In genomic region chr16:10385725-10386516, GRCh38 we compare ENCODE assay signal across 8 cellular contexts.
A peak's percentile ranks its signal among the peaks of the same experiment; 100 is the strongest.
DNase-seq lines count a peak whose midpoint lies in the region; ATAC-seq, FAIRE-seq and TF ChIP-seq lines count a peak whose summit lies in the region.

Gene ATF7IP2, plus strand, starts transcription at chr16:10386061. Its CDS starts 44,560 bp downstream, at chr16:10430621.

- H3K27me3 Mint-ChIP-seq in memory B cell = no peaks in the 10 kb centered on the region

- peak within 1 kb of the TSS; percentile 97 for H3K27ac Mint-ChIP-seq in memory B cell

- H3K36me3 ChIP-seq in HEK293 (ENCODE audit: control insufficient read depth in 2 of 2, insufficient read depth in 1 of 2, low read length in 2 of 2) = peaks cover 8 to 15% of the 10 kb centered on the region in 2 experiments; a peak in 2 of 3 replicates

- peak; percentile 98 for ATAC-seq in memory B cell (ENCODE audit: low read depth)

- no peaks in the 10 kb centered on the region for H3K4me1 ChIP-seq in HEK293 (ENCODE audit: control insufficient read depth, insufficient read depth, low read length)

- POLR2A ChIA-PET in HEK293 (lab: Yijun Ruan, JAX) = interaction anchor here (0.6 to 1.3 kb wide), 5 partner anchors 17 to 1299 kb away, joined by 3 to 6 read pairs (median 6); no protein-coding TSS in a partner anchor

- peaks cover 32% of the 10 kb centered on the region for H3K4me1 Mint-ChIP-seq in memory B cell

- H3K36me3 Mint-ChIP-seq in memory B cell = peaks cover 12% of the 10 kb centered on the region

- H3K4me3 ChIP-seq in HEK293 (ENCODE audit: low read depth, low read length) = peak within 1 kb of the TSS; percentile 75

- DNase-seq in GF-D8 (lab: John Stamatoyannopoulos, UW) (peak; percentile 61), MV-4-11 (lab: John Stamatoyannopoulos, UW) (peak; percentile 94), memory B cell (ENCODE audit: low spot score in 2 of 2) (peak; percentile 86 to 87), H54 (ENCODE audit: insufficient read length, low spot score) (no peak)
- DNase-seq in activated CD8-positive, alpha-beta memory T cell treated with anti-CD3 and anti-CD28 coated beads for 1 hour (ENCODE audit: extremely low read depth in 1 of 2, low read depth in 1 of 2) = peak; percentile 71 to 78
- DNase-seq in effector CD8-positive, alpha-beta T cell (lab: John Stamatoyannopoulos, UW) = peak; percentile 77
- peak; percentile 82 to 90 (median 87) for DNase-seq in stimulated activated CD4-positive, alpha-beta T cell treated with anti-CD3 and anti-CD28 coated beads, TNF-alpha, amount 100 ng/mL, for 48 hours (ENCODE audit: low read depth in 3 of 3)

- no peak for TF ChIP-seq POLR2A in H54 (IDR thresholded peaks at IDR 0.05; ENCODE audit: low read depth, low read length)

- H3K9me3 Mint-ChIP-seq in memory B cell = no peaks in the 10 kb centered on the region

- H3K4me3 Mint-ChIP-seq in memory B cell = peak within 1 kb of the TSS; percentile 99

- no peak for FAIRE-seq in H54 (lab: Jason Lieb, UNC)

- H3K9me3 ChIP-seq in HEK293 (ENCODE audit: control insufficient read depth, insufficient read depth, low read depth, low read length) = no peaks in the 10 kb centered on the region

- peak within 1 kb of the TSS; percentile 60; the same call in 1 of the 2 replicates for H3K27ac ChIP-seq in HEK293 (ENCODE audit: extremely low read depth, low read depth, low read length)

- TF ChIP-seq CTCF in HEK293 (tag by site-specific recombination; IDR thresholded peaks at IDR 0.05) = 0 out of 2 replicates have a peak, but pooled peaks have one; percentile 5

- CTCF ChIA-PET in HEK293 (lab: Yijun Ruan, JAX) = interaction anchor here (0.6 to 0.7 kb wide), 2 partner anchors 46 to 132 kb away, joined by 3 to 4 read pairs; no protein-coding TSS in a partner anchor

TF ChIP-seq in HEK293, 187 proteins besides CTCF, POLR2A, EP300 and RAD21 (continues in another document):
- no peak for TF ChIP-seq ZFP69B (tag by site-specific recombination; IDR thresholded peaks at IDR 0.05)
- TF ChIP-seq EGR2 (tag by site-specific recombination; IDR thresholded peaks at IDR 0.05; ENCODE audit: low read depth) = peak; percentile 79
- TF ChIP-seq SP7 (tag by site-specific recombination; IDR thresholded peaks at IDR 0.05) = peak; percentile 45; the same call in 1 of the 2 replicates
- no peak for TF ChIP-seq ZNF677 (tag by site-specific recombination; IDR thresholded peaks at IDR 0.05)
- peak; percentile 40 for TF ChIP-seq PRDM10 (tag by site-specific recombination; IDR thresholded peaks at IDR 0.05)
- peak; percentile 89 for TF ChIP-seq ZNF335 (tag by site-specific recombination; conservative IDR thresholded peaks at IDR 0.05)
- TF ChIP-seq ZNF629 (tag by site-specific recombination; IDR thresholded peaks at IDR 0.05) = no peak
- TF ChIP-seq ZNF341 (tag by site-specific recombination; IDR thresholded peaks at IDR 0.05; ENCODE audit: low read depth) = peak; percentile 33
- TF ChIP-seq YY1 (tag by site-specific recombination; IDR thresholded peaks at IDR 0.05) = 0 out of 2 replicates have a peak, but pooled peaks have one; percentile 38
- no peak for TF ChIP-seq ZNF585B (tag by site-specific recombination; IDR thresholded peaks at IDR 0.05)
- TF ChIP-seq ZNF600 (tag by site-specific recombination; IDR thresholded peaks at IDR 0.05) = peak; percentile 85
- TF ChIP-seq ZNF654 (tag by site-specific recombination; IDR thresholded peaks at IDR 0.05; ENCODE audit: low read depth) = no peak
- no peak for TF ChIP-seq ZNF513 (tag by site-specific recombination; IDR thresholded peaks at IDR 0.05)
- TF ChIP-seq ZNF596 (tag by site-specific recombination; IDR thresholded peaks at IDR 0.05) = no peak
- peak; percentile 8; the same call in 1 of the 2 replicates for TF ChIP-seq ZNF280D (tag by site-specific recombination; IDR thresholded peaks at IDR 0.05)
- TF ChIP-seq ZNF488 (tag by site-specific recombination; IDR thresholded peaks at IDR 0.05) = no peak
- peak; percentile 76; the same call in 1 of the 2 replicates for TF ChIP-seq ZNF610 (tag by site-specific recombination; IDR thresholded peaks at IDR 0.05; ENCODE audit: borderline replicate concordance)
- peak; percentile 71 for TF ChIP-seq ZEB2 (tag by site-specific recombination; IDR thresholded peaks at IDR 0.05)
- TF ChIP-seq ZSCAN5A (tag by site-specific recombination; IDR thresholded peaks at IDR 0.05) = 0 out of 2 replicates have a peak, but pooled peaks have one; percentile 60
- no peak for TF ChIP-seq ZBTB1 (tag by site-specific recombination; IDR thresholded peaks at IDR 0.05)
- no peak for TF ChIP-seq ZNF112 (tag by site-specific recombination; IDR thresholded peaks at IDR 0.05)
